In the genomic region with DNA sequence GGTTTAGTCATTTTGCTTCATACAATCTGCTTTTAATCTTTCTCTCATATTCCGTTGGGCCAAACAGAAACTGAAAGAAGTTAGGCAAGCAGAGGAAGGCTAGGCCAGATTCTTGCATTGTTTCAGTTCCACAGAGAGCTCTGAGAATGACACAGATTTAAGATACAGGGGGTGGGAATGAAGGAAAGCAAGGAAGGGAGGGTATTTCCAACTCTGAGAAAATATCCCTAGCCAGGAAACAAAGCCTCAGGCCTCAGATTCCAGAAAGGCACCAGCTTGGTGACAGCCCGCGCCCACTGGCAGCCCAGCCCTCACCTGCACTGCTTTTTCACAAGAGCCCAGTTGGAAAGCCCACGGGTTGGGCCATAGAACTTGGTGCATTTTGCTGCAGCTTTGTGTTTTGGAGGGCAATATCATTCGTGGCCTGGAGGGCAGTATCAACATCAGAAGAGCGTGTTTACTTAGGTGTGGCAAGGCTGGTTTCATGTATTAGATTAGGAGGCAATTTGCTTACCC, we compare ENCODE assay signal across 9 cellular contexts.
A peak's percentile ranks its signal among the peaks of the same experiment; 100 is the strongest.
DNase-seq lines count a peak whose midpoint lies in the region; ATAC-seq and TF ChIP-seq lines count a peak whose summit lies in the region.
"Had no signal": no experiment of that assay in that cellular context is flagged by ENCODE, and none has a peak within 500 bp of the region (broad histone marks: within the 10 kb centered on the region; RNA-seq: fewer than 3 reads in every experiment).

No MANE protein-coding gene starts in this region.

- TF ChIP-seq EP300 in ovary (IDR thresholded peaks at IDR 0.05): no peak

- H3K36me3 ChIP-seq in colonic mucosa (no peaks in the 10 kb centered on the region), ovary (no peaks in the 10 kb centered on the region)

- intact Hi-C loops in colonic mucosa (cut with DNase I): no loop called here
- intact Hi-C loops in ovary (cut with DNase I): no loop called here

- H3K4me3 ChIP-seq in Jurkat, Clone E6-1 (ENCODE audit: low read length): no peak overlapping the region
- H3K4me3 ChIP-seq in colonic mucosa (peak overlapping the region; percentile 1), ovary (no peak overlapping the region)

- peaks cover 5 to 35% (median 20%) of the 10 kb centered on the region in 4 donors for H3K4me1 Mint-ChIP-seq in naive thymus-derived CD8-positive, alpha-beta T cell

- H3K27ac ChIP-seq in colonic mucosa (peak overlapping the region; percentile 74), ovary (no peak overlapping the region)

- ATAC-seq in GM21367 (IDR thresholded peaks at IDR 0.05; ENCODE audit: unreplicated experiment): peak; percentile 66
- ATAC-seq in naive thymus-derived CD8-positive, alpha-beta T cell: no peak

- DNase-seq in EH (ENCODE audit: low read depth) (peak; percentile 61), colonic mucosa (peak; percentile 44), ovary (no peak), HPDE6-E6E7 (ENCODE audit: extremely low spot score) (no peak), iPS-NIHi11 (ENCODE audit: low spot score) (no peak)
- peak; percentile 34 for DNase-seq in Jurkat, Clone E6-1 (ENCODE audit: low read depth, low spot score)
- DNase-seq in naive thymus-derived CD8-positive, alpha-beta T cell: peak in 2 of 10 donors; percentile 5 to 44

- WGBS in ovary, 3 donors: 63 to 75% (median 68%) methylated on average over 6 of the region's 6 CpGs

- H3K27ac Mint-ChIP-seq in naive thymus-derived CD8-positive, alpha-beta T cell: peak overlapping the region in 9 of 10 donors; percentile 42 to 96 (median 68)

- H3K36me3 Mint-ChIP-seq in naive thymus-derived CD8-positive, alpha-beta T cell: no peaks in the 10 kb centered on the region

- H3K27me3 ChIP-seq in colonic mucosa (no peaks in the 10 kb centered on the region), ovary (no peaks in the 10 kb centered on the region)

- H3K9me3 Mint-ChIP-seq in naive thymus-derived CD8-positive, alpha-beta T cell: no peaks in the 10 kb centered on the region
- H3K9me3 Mint-ChIP-seq: neural crest cell had no signal

- H3K9me3 ChIP-seq in colonic mucosa (no peaks in the 10 kb centered on the region), ovary (no peaks in the 10 kb centered on the region)

- H3K27me3 Mint-ChIP-seq in naive thymus-derived CD8-positive, alpha-beta T cell: peaks cover 0 to 3% (median under 1%) of the 10 kb centered on the region in 5 donors

- TF ChIP-seq POLR2A in ovary (IDR thresholded peaks at IDR 0.05): no peak

- peak overlapping the region in 9 of 10 donors; percentile 45 to 89 (median 63) for H3K4me3 Mint-ChIP-seq in naive thymus-derived CD8-positive, alpha-beta T cell
- H3K4me3 Mint-ChIP-seq: neural crest cell had no signal

- POLR2A ChIA-PET in naive thymus-derived CD8-positive, alpha-beta T cell (lab: Charles Lee): no interaction called here

- peak overlapping the region in 1 of 2 donors; percentile 64 for H3K9ac ChIP-seq in colonic mucosa (ENCODE audit: low read depth in 2 of 2, low read length in 2 of 2)

- TF ChIP-seq CTCF in colonic mucosa (IDR thresholded peaks at IDR 0.05): no peak
- TF ChIP-seq CTCF in ovary (IDR thresholded peaks at IDR 0.05): no peak

- peaks cover 6% of the 10 kb centered on the region for H3K4me1 ChIP-seq in colonic mucosa
- H3K4me1 ChIP-seq in ovary (ENCODE audit: insufficient read depth): peaks cover 8% of the 10 kb centered on the region

Comparison
In these comparisons a context has a peak if more than half of its experiments do, and no peak if none do; other contexts are left out.
1. DNase-seq: peak in EH (single experiment), Jurkat, Clone E6-1 (single experiment) and colonic mucosa (single experiment); none in ovary (0 of 5), HPDE6-E6E7 (single experiment) and iPS-NIHi11 (single experiment).